ENCODE assay signal across 1 cellular context in the genomic region with DNA sequence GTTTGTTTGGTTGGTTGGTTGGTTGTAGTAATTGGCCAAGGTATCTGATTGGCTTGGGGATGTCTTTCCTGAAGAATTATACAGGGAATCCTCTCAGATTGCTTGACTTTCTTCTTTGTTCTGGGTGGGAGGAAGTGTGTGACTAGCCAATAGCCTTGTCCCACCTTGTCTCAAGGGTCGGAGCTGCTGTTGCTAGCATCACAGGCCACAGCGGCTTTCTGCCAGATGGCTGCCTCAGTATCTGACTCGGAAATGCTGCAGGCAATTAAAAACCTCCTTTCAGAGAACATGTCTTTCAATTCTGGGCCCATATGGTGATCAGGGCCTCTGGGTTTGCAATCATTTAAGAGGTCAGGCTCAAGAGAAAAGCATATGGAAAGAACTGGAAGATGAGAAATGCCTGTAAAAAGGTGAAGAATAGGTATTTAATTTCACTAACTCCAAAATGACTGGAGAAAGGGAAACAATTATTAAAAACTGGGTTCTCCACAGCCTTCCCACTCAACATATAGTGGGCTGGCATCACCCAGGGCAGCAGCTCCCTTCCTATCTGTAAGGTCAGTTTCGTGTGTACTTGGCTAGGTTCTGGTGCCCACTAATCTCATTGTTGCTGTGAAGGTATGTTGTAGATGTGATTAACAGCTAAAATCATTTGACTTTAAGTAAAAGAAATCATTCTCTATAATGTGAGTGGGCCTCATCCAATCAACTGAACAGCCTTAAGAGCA.
TF ChIP-seq lines count a peak whose summit lies in the region.

No MANE protein-coding gene starts in this region.

TF ChIP-seq in SK-N-SH, 30 proteins besides CTCF, POLR2A, EP300 and RAD21 (continued from another document):
- TF ChIP-seq, protein P1, sequence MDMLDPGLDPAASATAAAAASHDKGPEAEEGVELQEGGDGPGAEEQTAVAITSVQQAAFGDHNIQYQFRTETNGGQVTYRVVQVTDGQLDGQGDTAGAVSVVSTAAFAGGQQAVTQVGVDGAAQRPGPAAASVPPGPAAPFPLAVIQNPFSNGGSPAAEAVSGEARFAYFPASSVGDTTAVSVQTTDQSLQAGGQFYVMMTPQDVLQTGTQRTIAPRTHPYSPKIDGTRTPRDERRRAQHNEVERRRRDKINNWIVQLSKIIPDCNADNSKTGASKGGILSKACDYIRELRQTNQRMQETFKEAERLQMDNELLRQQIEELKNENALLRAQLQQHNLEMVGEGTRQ (IDR thresholded peaks at IDR 0.05; ENCODE audit: borderline replicate concordance, low read depth, low read length) = no peak
- TF ChIP-seq RFX5 (IDR thresholded peaks at IDR 0.05; ENCODE audit: low read length) (no peak), SIN3A (IDR thresholded peaks at IDR 0.05; ENCODE audit: borderline replicate concordance, low read depth, low read length) (no peak)
